In the genomic region with DNA sequence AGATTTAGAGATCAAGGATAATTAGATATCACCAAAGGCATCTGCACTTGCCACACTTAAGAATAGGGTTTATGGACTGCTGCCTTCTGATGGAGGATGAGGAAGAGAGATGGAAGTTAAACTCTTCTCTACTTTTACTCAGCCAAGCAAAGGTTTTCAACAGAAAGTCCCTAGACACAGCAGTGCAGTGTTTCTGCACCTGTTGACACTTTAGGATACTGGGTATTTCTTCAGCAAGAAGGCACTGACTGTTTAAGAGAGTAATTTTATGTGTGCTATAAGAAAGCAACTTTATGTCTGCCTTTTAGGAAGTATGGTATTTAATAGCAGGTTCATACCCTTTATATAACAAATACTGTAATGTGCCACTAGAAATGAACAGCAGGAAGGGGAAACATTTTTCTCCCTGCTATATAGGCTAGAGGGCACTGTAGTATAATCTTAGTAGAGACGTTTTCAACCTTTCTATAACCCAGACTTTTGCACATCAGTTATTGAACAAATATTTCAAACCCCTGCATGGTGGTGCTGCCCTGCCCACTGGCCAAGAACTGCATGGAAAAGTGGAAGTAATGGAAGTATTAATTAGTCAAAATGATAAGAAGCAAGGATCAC, we compare ENCODE assay signal across 16 cellular contexts.
DNase-seq lines count a peak whose midpoint lies in the region; ATAC-seq and TF ChIP-seq lines count a peak whose summit lies in the region.
"Had no signal": no experiment of that assay in that cellular context is flagged by ENCODE, and none has a peak within 500 bp of the region (broad histone marks: within the 10 kb centered on the region; RNA-seq: fewer than 3 reads in every experiment).

No MANE protein-coding gene starts in this region.

- WGBS in esophagus muscularis mucosa: 18% methylated on average over 1 of the region's 1 CpG

- no peaks in the 10 kb centered on the region for H3K9me3 Mint-ChIP-seq in mesothelial cell of epicardium
- H3K9me3 Mint-ChIP-seq: CD8-positive, alpha-beta memory T cell; neural crest cell had no signal

- ATAC-seq in activated CD4-positive, CD25-positive, alpha-beta regulatory T cell treated with anti-CD3 and anti-CD28 coated beads, Interleukin-2, amount 50 U/mL, for 24 hours: no peak
- ATAC-seq: left ventricle myocardium superior had no signal

- intact Hi-C loops in esophagus muscularis mucosa (cut with DNase I): no loop called here

- no peak overlapping the region for H2AFZ ChIP-seq in OCI-LY1 (ENCODE audit: low read length)

- TF ChIP-seq CTCF in C4-2B (conservative IDR thresholded peaks at IDR 0.05) (peak; percentile 20), DOHH2 (IDR thresholded peaks at IDR 0.05; ENCODE audit: low read depth, low read length, poor library complexity, severe bottlenecking) (peak; percentile 38), OCI-LY1 (IDR thresholded peaks at IDR 0.05; ENCODE audit: low read length) (0 out of 2 replicates have a peak, but pooled peaks have one; percentile 9), esophagus muscularis mucosa (IDR thresholded peaks at IDR 0.05) (peak; percentile 15 to 25 (median 17)), mesothelial cell of epicardium (IDR thresholded peaks at IDR 0.05; ENCODE audit: unreplicated experiment) (no peak)

- H3K79me2 ChIP-seq in DOHH2 (ENCODE audit: control insufficient read depth, low read length) (peaks cover 12% of the 10 kb centered on the region), OCI-LY1 (ENCODE audit: insufficient read depth, low read length) (no peaks in the 10 kb centered on the region)

- no peak overlapping the region for H3K27ac ChIP-seq in C4-2B
- no peak overlapping the region; the same call in 1 of the 2 replicates for H3K27ac ChIP-seq in DOHH2 (ENCODE audit: low read depth, low read length)
- no peak overlapping the region for H3K27ac ChIP-seq in OCI-LY1 (ENCODE audit: low read depth, low read length, poor library complexity, severe bottlenecking)
- H3K27ac ChIP-seq in esophagus muscularis mucosa (replicated peaks in 1 of 4): no peak overlapping the region

- H3K4me1 Mint-ChIP-seq in mesothelial cell of epicardium: peaks cover 11% of the 10 kb centered on the region

- no peak for TF ChIP-seq POLR2A in esophagus muscularis mucosa (IDR thresholded peaks at IDR 0.05; ENCODE audit: low read depth)

- H3K27ac Mint-ChIP-seq in mesothelial cell of epicardium: no peak overlapping the region

- H3K4me3 Mint-ChIP-seq in mesothelial cell of epicardium: no peak overlapping the region
- H3K4me3 Mint-ChIP-seq: CD8-positive, alpha-beta memory T cell; neural crest cell had no signal

- no peak for TF ChIP-seq EP300 in esophagus muscularis mucosa (IDR thresholded peaks at IDR 0.05)

- no peaks in the 10 kb centered on the region for H4K20me1 ChIP-seq in DOHH2 (ENCODE audit: control insufficient read depth, insufficient read depth, low read depth, low read length)
- no peaks in the 10 kb centered on the region for H4K20me1 ChIP-seq in OCI-LY1 (ENCODE audit: insufficient read depth, low read length)

- no peak overlapping the region for H3K9ac ChIP-seq in OCI-LY1 (ENCODE audit: low read length)

- H3K4me3 ChIP-seq in DOHH2 (ENCODE audit: low read length): no peak overlapping the region
- no peak overlapping the region for H3K4me3 ChIP-seq in OCI-LY1 (ENCODE audit: low read depth, low read length, poor library complexity, severe bottlenecking)
- no peak overlapping the region for H3K4me3 ChIP-seq in esophagus muscularis mucosa

- H3K9me3 ChIP-seq in DOHH2 (ENCODE audit: control insufficient read depth, insufficient read depth, low read length) (no peaks in the 10 kb centered on the region), OCI-LY1 (ENCODE audit: low read length) (no peaks in the 10 kb centered on the region), esophagus muscularis mucosa (no peaks in the 10 kb centered on the region)

- H3K4me1 ChIP-seq in DOHH2 (ENCODE audit: control insufficient read depth, low read length) (peaks cover 57% of the 10 kb centered on the region), OCI-LY1 (ENCODE audit: insufficient read depth, low read length, severe bottlenecking) (no peaks in the 10 kb centered on the region), esophagus muscularis mucosa (peaks cover 0 to 16% (median 15%) of the 10 kb centered on the region in 4 donors)

- peaks cover 13% of the 10 kb centered on the region for H3F3A ChIP-seq in DOHH2 (ENCODE audit: control insufficient read depth, insufficient read depth)
- H3F3A ChIP-seq in OCI-LY1 (ENCODE audit: insufficient read depth, low read length): no peaks in the 10 kb centered on the region

- H3K9me2 ChIP-seq in DOHH2 (replicated peaks; ENCODE audit: control insufficient read depth, low read length) (no peaks in the 10 kb centered on the region), OCI-LY1 (ENCODE audit: low read depth, low read length) (no peaks in the 10 kb centered on the region)

- DNase-seq in esophagus muscularis mucosa (ENCODE audit: extremely low spot score) (no peak), mesothelial cell of epicardium (ENCODE audit: low spot score in 2 of 2, unreplicated experiment in 2 of 2) (no peak)
- no peak for DNase-seq in activated CD8-positive, alpha-beta memory T cell treated with anti-CD3 and anti-CD28 coated beads, Interleukin-2, amount 50 U/mL, for 4 hours
- DNase-seq: activated CD8-positive, alpha-beta memory T cell treated with anti-CD3 and anti-CD28 coated beads for 24 hours; activated naive CD4-positive, alpha-beta T cell; caudate nucleus; CD8-positive, alpha-beta memory T cell; hypothalamus; left ventricle myocardium superior; NCI-H2081 treated with DMSO at 0.1 percent for 48 hours; SHP77 had no signal

- H3K36me3 Mint-ChIP-seq in mesothelial cell of epicardium: no peaks in the 10 kb centered on the region
- H3K36me3 Mint-ChIP-seq: CD8-positive, alpha-beta memory T cell had no signal

- no peaks in the 10 kb centered on the region for H3K36me3 ChIP-seq in DOHH2 (ENCODE audit: control insufficient read depth, low read length)
- H3K36me3 ChIP-seq in OCI-LY1 (ENCODE audit: insufficient read depth, low read length): no peaks in the 10 kb centered on the region
- no peaks in the 10 kb centered on the region for H3K36me3 ChIP-seq in esophagus muscularis mucosa

- H3K27me3 Mint-ChIP-seq in mesothelial cell of epicardium (ENCODE audit: low read depth): no peaks in the 10 kb centered on the region

- no peaks in the 10 kb centered on the region for H3K27me3 ChIP-seq in DOHH2 (ENCODE audit: control insufficient read depth, low read length)
- H3K27me3 ChIP-seq in OCI-LY1 (ENCODE audit: insufficient read depth, low read length): no peaks in the 10 kb centered on the region
- H3K27me3 ChIP-seq in esophagus muscularis mucosa: no peaks in the 10 kb centered on the region

- no peak overlapping the region for H3K4me2 ChIP-seq in DOHH2 (ENCODE audit: low read length)
- H3K4me2 ChIP-seq in OCI-LY1 (ENCODE audit: low read length): no peak overlapping the region
